Comparison of ENCODE assay signal across 8 cellular contexts in genomic region chr15:81002254-81003022, GRCh38. TPM values are rescaled to one million over a fixed set of nuclear protein-coding genes. Genes with fewer than 3 reads are reported as not detected.
DNase-seq lines count a peak whose midpoint lies in the region; ATAC-seq and TF ChIP-seq lines count a peak whose summit lies in the region.

No MANE protein-coding gene starts in this region.

- H3K9me3 ChIP-seq in Caco-2 (no peaks in the 10 kb centered on the region), PC-9 (ENCODE audit: insufficient read depth, low read depth) (no peaks in the 10 kb centered on the region), esophagus (ENCODE audit: control insufficient read depth in 2 of 2, insufficient read depth in 1 of 2, low read depth in 1 of 2, low read length in 1 of 2) (peaks cover 0 to 7% of the 10 kb centered on the region in 2 donors), neuron (ENCODE audit: low read length) (peaks cover 12% of the 10 kb centered on the region)

- no peaks in the 10 kb centered on the region; the same call in 1 of the 2 replicates for H4K20me1 ChIP-seq in PC-9 (ENCODE audit: insufficient read depth)

- POLR2A ChIA-PET in Caco-2 (lab: Charles Lee) = no interaction called here
- POLR2A ChIA-PET in PC-9 (lab: Charles Lee; ENCODE audit: unreplicated experiment) = interaction anchor here (0.9 kb wide), 1 partner anchor 90 kb away, joined by 3 read pairs; no protein-coding TSS in a partner anchor

- intact Hi-C loops in Caco-2 (cut with micrococcal nuclease; ENCODE audit: unreplicated experiment) = no loop called here
- intact Hi-C loops in PC-9 (cut with micrococcal nuclease; ENCODE audit: unreplicated experiment) = loop anchor here (5.0 kb wide), 1 partner anchor 105 kb away; no protein-coding TSS in a partner anchor

- peak overlapping the region; percentile 93 for H3K4me2 ChIP-seq in PC-9

- H3K4me3 ChIP-seq in Caco-2 (ENCODE audit: low read depth, low read length) (peak overlapping the region; percentile 78), PC-9 (peak overlapping the region; percentile 76), esophagus (ENCODE audit: low read depth in 1 of 2, low read length in 2 of 2) (peak overlapping the region; percentile 78 to 96), neuron (ENCODE audit: low read length) (peak overlapping the region; percentile 85)

- H3K36me3 Mint-ChIP-seq in Caco-2 (ENCODE audit: insufficient read depth, unreplicated experiment) = no peaks in the 10 kb centered on the region

- no peaks in the 10 kb centered on the region for H3K4me1 Mint-ChIP-seq in Caco-2 (ENCODE audit: low read depth, unreplicated experiment)

- no peaks in the 10 kb centered on the region for H3K9me2 ChIP-seq in PC-9 (ENCODE audit: insufficient read depth)

- CTCF ChIA-PET in Caco-2 (lab: Charles Lee) = no interaction called here
- CTCF ChIA-PET in PC-9 (lab: Charles Lee) = no interaction called here

- H3F3A ChIP-seq in PC-9 (ENCODE audit: insufficient read depth, low read depth) = peaks cover 19% of the 10 kb centered on the region

- H3K4me1 ChIP-seq in Caco-2 (no peaks in the 10 kb centered on the region; the same call in 1 of the 2 replicates), PC-9 (replicated peaks; ENCODE audit: insufficient read depth) (peaks cover 18% of the 10 kb centered on the region), esophagus (ENCODE audit: control insufficient read depth in 2 of 2, insufficient read depth in 2 of 2, low read length in 1 of 2) (peaks cover 7 to 10% of the 10 kb centered on the region in 2 donors), neuron (ENCODE audit: insufficient read depth, low read length) (peaks cover 11% of the 10 kb centered on the region)

- WGBS in esophagus, 2 donors = 54% methylated on average over 89 to 91 of the region's 91 CpGs

- no peaks in the 10 kb centered on the region for H3K9me3 Mint-ChIP-seq in Caco-2 (ENCODE audit: unreplicated experiment)

- no peaks in the 10 kb centered on the region for H3K27me3 Mint-ChIP-seq in Caco-2 (ENCODE audit: insufficient read depth, unreplicated experiment)

- BruUV-seq in Caco-2 (replicated peaks; lab: Mats Ljungman, UMichigan) = no TSS peak
- BruUV-seq in PC-9 (replicated peaks; lab: Mats Ljungman, UMichigan) = no TSS peak

- H3K79me2 ChIP-seq in PC-9 (ENCODE audit: low read depth) = peaks cover 57% of the 10 kb centered on the region

- peak overlapping the region; percentile 90 for H3K4me3 Mint-ChIP-seq in Caco-2 (ENCODE audit: unreplicated experiment)

- no peak overlapping the region for H3K27ac ChIP-seq in PC-9
- H3K27ac ChIP-seq in esophagus (ENCODE audit: low read depth in 2 of 2, low read length in 1 of 2) = peak overlapping the region; percentile 98 to 100

- H2AFZ ChIP-seq in PC-9 = no peak overlapping the region; the same call in 1 of the 2 replicates
- no peak overlapping the region for H2AFZ ChIP-seq in neuron (ENCODE audit: low read depth, low read length)

- TF ChIP-seq CTCF in Caco-2 (IDR thresholded peaks at IDR 0.05; ENCODE audit: insufficient read depth in 1 of 2, low read depth in 1 of 2, low read length in 1 of 2, severe bottlenecking in 1 of 2, unreplicated experiment in 1 of 2) (no peak), PC-9 (conservative IDR thresholded peaks at IDR 0.05) (no peak)

- no peak overlapping the region for H3K27ac Mint-ChIP-seq in Caco-2 (ENCODE audit: unreplicated experiment)

- H3K36me3 ChIP-seq in Caco-2 (ENCODE audit: control insufficient read depth, insufficient read depth, low read length) (no peaks in the 10 kb centered on the region), PC-9 (ENCODE audit: low read depth) (no peaks in the 10 kb centered on the region), esophagus (ENCODE audit: control insufficient read depth in 2 of 2, insufficient read depth in 2 of 2, low read length in 1 of 2) (peaks cover 0 to 10% of the 10 kb centered on the region in 2 donors), neuron (ENCODE audit: insufficient read depth, low read length) (peaks cover 21% of the 10 kb centered on the region)

- no peaks in the 10 kb centered on the region for H3K27me3 ChIP-seq in Caco-2 (replicated peaks; ENCODE audit: control insufficient read depth, insufficient read depth, low read length)
- no peaks in the 10 kb centered on the region for H3K27me3 ChIP-seq in PC-9 (ENCODE audit: insufficient read depth, low read depth)
- no peaks in the 10 kb centered on the region for H3K27me3 ChIP-seq in esophagus (ENCODE audit: control insufficient read depth in 1 of 2, insufficient read depth in 2 of 2, low read length in 2 of 2)
- H3K27me3 ChIP-seq in neuron (ENCODE audit: insufficient read depth, low read length) = no peaks in the 10 kb centered on the region

- no peak for ATAC-seq in HG02678 (IDR thresholded peaks at IDR 0.05; ENCODE audit: unreplicated experiment)

- DNase-seq in Caco-2 = peak in 1 of 2 experiments; percentile 5
- no peak for DNase-seq in PC-9
- no peak for DNase-seq in NCI-H1048 (lab: John Stamatoyannopoulos, UW)
- no peak for DNase-seq in foreskin melanocyte
- no peak for DNase-seq in DMS153 (lab: John Stamatoyannopoulos, UW)

RNA-seq across cellular contexts. Expression of gene TLNRD1, which starts 1.7 kb away (rescaled TPM):
- total RNA-seq in Caco-2 (2022) (13.7 and 13.8 TPM in 2 replicates), PC-9 (2021) (14.9 and 18.2 TPM in 2 replicates)
- polyA plus RNA-seq in esophagus = 1 to 10 TPM; 5.6 to 5.9 TPM

RNA-seq across cellular contexts. Expression of gene MESD, which starts 12.8 kb away (rescaled TPM):
- total RNA-seq in Caco-2 (2022) (29.2 and 30.3 TPM in 2 replicates), PC-9 (2021) (21.9 and 22.8 TPM in 2 replicates)
- 10 to 100 TPM; 11.4 to 14.4 TPM for polyA plus RNA-seq in esophagus
